23 cellular contexts compared by ENCODE assay signal in the genomic region with DNA sequence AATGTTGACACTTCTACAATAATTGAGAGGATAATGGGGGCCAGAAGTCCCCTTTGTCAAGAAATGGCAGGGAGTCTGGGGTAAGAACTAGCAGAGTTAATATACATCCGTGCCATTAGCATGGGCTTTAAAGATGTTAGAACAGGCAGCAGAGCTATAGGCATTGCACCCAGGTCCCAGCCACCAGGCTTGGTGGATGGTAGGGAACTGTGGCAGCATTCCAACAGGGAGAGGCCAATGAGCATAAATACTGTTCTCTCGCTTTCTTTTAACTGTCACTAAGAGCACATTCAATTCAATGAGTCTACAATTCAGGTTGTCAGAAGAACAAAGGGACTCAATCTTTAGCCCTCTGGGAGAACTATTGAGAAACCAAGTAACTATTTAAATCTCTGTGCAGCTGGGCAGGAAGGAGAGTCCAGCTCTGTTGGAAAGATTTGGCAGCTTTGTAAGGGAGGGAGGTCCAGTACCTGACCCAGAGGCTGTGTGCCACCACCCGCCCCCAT.
"Had no signal": no experiment of that assay in that cellular context is flagged by ENCODE, and none has a peak within 500 bp of the region (broad histone marks: within the 10 kb centered on the region; RNA-seq: fewer than 3 reads in every experiment).

No MANE protein-coding gene starts in this region.

- H3K4me3 Mint-ChIP-seq: activated CD4-positive, alpha-beta T cell treated with anti-CD3 and anti-CD28 coated beads, Interleukin-2, amount 10 ng/mL, durations not matched to agents 7 days and 5 days; activated CD8-positive, alpha-beta memory T cell treated with anti-CD3 and anti-CD28 coated beads, Interleukin-2, amount 10 ng/mL, durations not matched to agents 7 days and 5 days; activated CD8-positive, alpha-beta T cell treated with anti-CD3 and anti-CD28 coated beads for 36 hours; activated naive CD4-positive, alpha-beta T cell treated with anti-CD3 and anti-CD28 coated beads, Interleukin-2, amount 10 ng/mL, durations not matched to agents 7 days and 5 days; mesothelial cell of epicardium; naive thymus-derived CD8-positive, alpha-beta T cell; stimulated activated effector memory CD8-positive, alpha-beta T cell treated with anti-CD3 and anti-CD28 coated beads, Interleukin-12 subunit alpha, Interleukin-12 subunit beta, amount 100 ng/mL, for 72 hours; stimulated activated naive CD8-positive, alpha-beta T cell treated with anti-CD3 and anti-CD28 coated beads, Interleukin-15, amount 100 ng/mL, for 72 hours had no signal

- H3K9me3 ChIP-seq: esophagus muscularis mucosa, gastrocnemius medialis, left ventricle myocardium inferior, suprapubic skin, tibial nerve had no signal

- H3K4me1 ChIP-seq: esophagus muscularis mucosa, gastrocnemius medialis, left ventricle myocardium inferior, suprapubic skin, tibial nerve had no signal

- H3K4me3 ChIP-seq: cardiac muscle cell, esophagus muscularis mucosa, gastrocnemius medialis, left ventricle myocardium inferior, suprapubic skin, tibial nerve had no signal

- H3K36me3 ChIP-seq: cardiac muscle cell, esophagus muscularis mucosa, gastrocnemius medialis, left ventricle myocardium inferior, suprapubic skin, tibial nerve had no signal

- H3K4me1 Mint-ChIP-seq: activated CD4-positive, alpha-beta T cell treated with anti-CD3 and anti-CD28 coated beads, Interleukin-2, amount 10 ng/mL, durations not matched to agents 7 days and 5 days; activated CD8-positive, alpha-beta memory T cell treated with anti-CD3 and anti-CD28 coated beads, Interleukin-2, amount 10 ng/mL, durations not matched to agents 7 days and 5 days; activated naive CD4-positive, alpha-beta T cell treated with anti-CD3 and anti-CD28 coated beads, Interleukin-2, amount 10 ng/mL, durations not matched to agents 7 days and 5 days; mesothelial cell of epicardium; naive thymus-derived CD8-positive, alpha-beta T cell; stimulated activated effector memory CD8-positive, alpha-beta T cell treated with anti-CD3 and anti-CD28 coated beads, Interleukin-12 subunit alpha, Interleukin-12 subunit beta, amount 100 ng/mL, for 72 hours; stimulated activated naive CD8-positive, alpha-beta T cell treated with anti-CD3 and anti-CD28 coated beads, Interleukin-15, amount 100 ng/mL, for 72 hours had no signal

- DNase-seq: activated CD4-positive, alpha-beta T cell treated with anti-CD3 and anti-CD28 coated beads, Interleukin-2, amount 10 ng/mL, durations not matched to agents 7 days and 5 days; activated CD4-positive, CD25-positive, alpha-beta regulatory T cell treated with anti-CD3 and anti-CD28 coated beads, Interleukin-2, amount 50 U/mL, for 72 hours; activated CD8-positive, alpha-beta memory T cell treated with anti-CD3 and anti-CD28 coated beads, Interleukin-2, amount 10 ng/mL, durations not matched to agents 7 days and 5 days; activated CD8-positive, alpha-beta T cell treated with anti-CD3 and anti-CD28 coated beads for 36 hours; activated effector memory CD4-positive, alpha-beta T cell treated with anti-CD3 and anti-CD28 coated beads, Interleukin-2, amount 50 U/mL, for 16 hours; activated naive CD4-positive, alpha-beta T cell treated with anti-CD3 and anti-CD28 coated beads, Interleukin-2, amount 10 ng/mL, durations not matched to agents 7 days and 5 days; activated T-cell treated with anti-CD3 and anti-CD28 coated beads for 4 hours; effector CD8-positive, alpha-beta T cell; gastrocnemius medialis; hippocampal formation; kidney glomerular epithelial cell; left ventricle myocardium inferior; naive thymus-derived CD8-positive, alpha-beta T cell; small intestine; stimulated activated CD4-positive, alpha-beta T cell treated with anti-CD3 and anti-CD28 coated beads, Interleukin-2, amount 100 ng/mL, for 24 hours; stimulated activated naive CD8-positive, alpha-beta T cell treated with anti-CD3 and anti-CD28 coated beads, Interleukin-15, amount 100 ng/mL, for 72 hours had no signal

- H3K27me3 ChIP-seq: cardiac muscle cell, esophagus muscularis mucosa, suprapubic skin, tibial nerve had no signal

- H3K9me3 Mint-ChIP-seq: activated CD4-positive, alpha-beta T cell treated with anti-CD3 and anti-CD28 coated beads, Interleukin-2, amount 10 ng/mL, durations not matched to agents 7 days and 5 days; activated CD8-positive, alpha-beta T cell treated with anti-CD3 and anti-CD28 coated beads for 36 hours; activated naive CD4-positive, alpha-beta T cell treated with anti-CD3 and anti-CD28 coated beads, Interleukin-2, amount 10 ng/mL, durations not matched to agents 7 days and 5 days; stimulated activated effector memory CD8-positive, alpha-beta T cell treated with anti-CD3 and anti-CD28 coated beads, Interleukin-12 subunit alpha, Interleukin-12 subunit beta, amount 100 ng/mL, for 72 hours had no signal

- ATAC-seq: activated CD8-positive, alpha-beta memory T cell treated with anti-CD3 and anti-CD28 coated beads, Interleukin-2, amount 10 ng/mL, durations not matched to agents 7 days and 5 days; activated CD8-positive, alpha-beta T cell treated with anti-CD3 and anti-CD28 coated beads for 36 hours; gastrocnemius medialis; naive thymus-derived CD8-positive, alpha-beta T cell; sciatic nerve; stimulated activated effector memory CD8-positive, alpha-beta T cell treated with anti-CD3 and anti-CD28 coated beads, Interleukin-12 subunit alpha, Interleukin-12 subunit beta, amount 100 ng/mL, for 72 hours; stimulated activated naive CD8-positive, alpha-beta T cell treated with anti-CD3 and anti-CD28 coated beads, Interleukin-15, amount 100 ng/mL, for 72 hours had no signal

- H3K27ac Mint-ChIP-seq: activated CD4-positive, alpha-beta T cell treated with anti-CD3 and anti-CD28 coated beads, Interleukin-2, amount 10 ng/mL, durations not matched to agents 7 days and 5 days; activated CD8-positive, alpha-beta memory T cell treated with anti-CD3 and anti-CD28 coated beads, Interleukin-2, amount 10 ng/mL, durations not matched to agents 7 days and 5 days; activated CD8-positive, alpha-beta T cell treated with anti-CD3 and anti-CD28 coated beads for 36 hours; activated naive CD4-positive, alpha-beta T cell treated with anti-CD3 and anti-CD28 coated beads, Interleukin-2, amount 10 ng/mL, durations not matched to agents 7 days and 5 days; mesothelial cell of epicardium; naive thymus-derived CD8-positive, alpha-beta T cell; stimulated activated effector memory CD8-positive, alpha-beta T cell treated with anti-CD3 and anti-CD28 coated beads, Interleukin-12 subunit alpha, Interleukin-12 subunit beta, amount 100 ng/mL, for 72 hours had no signal

- H3K36me3 Mint-ChIP-seq: activated CD8-positive, alpha-beta memory T cell treated with anti-CD3 and anti-CD28 coated beads, Interleukin-2, amount 10 ng/mL, durations not matched to agents 7 days and 5 days; activated naive CD4-positive, alpha-beta T cell treated with anti-CD3 and anti-CD28 coated beads, Interleukin-2, amount 10 ng/mL, durations not matched to agents 7 days and 5 days; mesothelial cell of epicardium; stimulated activated effector memory CD8-positive, alpha-beta T cell treated with anti-CD3 and anti-CD28 coated beads, Interleukin-12 subunit alpha, Interleukin-12 subunit beta, amount 100 ng/mL, for 72 hours had no signal

- H3K27ac ChIP-seq: cardiac muscle cell, esophagus muscularis mucosa, gastrocnemius medialis, left ventricle myocardium inferior, suprapubic skin, tibial nerve had no signal

- H3K27me3 Mint-ChIP-seq: activated CD4-positive, alpha-beta T cell treated with anti-CD3 and anti-CD28 coated beads, Interleukin-2, amount 10 ng/mL, durations not matched to agents 7 days and 5 days; activated CD8-positive, alpha-beta memory T cell treated with anti-CD3 and anti-CD28 coated beads, Interleukin-2, amount 10 ng/mL, durations not matched to agents 7 days and 5 days; activated CD8-positive, alpha-beta T cell treated with anti-CD3 and anti-CD28 coated beads for 36 hours; activated naive CD4-positive, alpha-beta T cell treated with anti-CD3 and anti-CD28 coated beads, Interleukin-2, amount 10 ng/mL, durations not matched to agents 7 days and 5 days; stimulated activated naive CD8-positive, alpha-beta T cell treated with anti-CD3 and anti-CD28 coated beads, Interleukin-15, amount 100 ng/mL, for 72 hours had no signal
